Comparison of ENCODE assay signal across 33 cellular contexts in genomic region chr22:20008221-20008995, GRCh38. TPM values are rescaled to one million over a fixed set of nuclear protein-coding genes. Genes with fewer than 3 reads are reported as not detected.
DNase-seq lines count a peak whose midpoint lies in the region; ATAC-seq, FAIRE-seq and TF ChIP-seq lines count a peak whose summit lies in the region.
"Had no signal": no experiment of that assay in that cellular context is flagged by ENCODE, and none has a peak within 500 bp of the region (broad histone marks: within the 10 kb centered on the region; RNA-seq: fewer than 3 reads in every experiment).

No MANE protein-coding gene starts in this region.

- POLR2A ChIA-PET in activated CD4-positive, alpha-beta memory T cell treated with anti-CD3 and anti-CD28 coated beads, Interleukin-2, amount 10 ng/mL, durations not matched to agents 7 days and 5 days (lab: Charles Lee) = no interaction called here

- no peak overlapping the region for H2BK15ac ChIP-seq in mesenchymal stem cell (ENCODE audit: low read depth, poor library complexity, severe bottlenecking)

- intact Hi-C loops in Right ventricle myocardium superior (cut with DNase I) (no loop called here), left cardiac atrium (cut with DNase I) (no loop called here)

- H2AK5ac ChIP-seq in mesenchymal stem cell (ENCODE audit: low read length, severe bottlenecking) = no peak overlapping the region

- DNase-seq in Right ventricle myocardium superior (peak; percentile 22), left cardiac atrium (no peak), RWPE2 (ENCODE audit: low spot score) (no peak), mesenchymal stem cell (no peak), type B pancreatic cell (ENCODE audit: extremely low spot score, unreplicated experiment) (no peak), frontal cortex (ENCODE audit: low spot score in 2 of 2) (no peak)
- DNase-seq in activated CD4-positive, alpha-beta memory T cell treated with anti-CD3 and anti-CD28 coated beads, Interleukin-2, amount 10 ng/mL, durations not matched to agents 7 days and 5 days = no peak
- DNase-seq: 8988T; activated CD8-positive, alpha-beta T cell treated with anti-CD3 and anti-CD28 coated beads for 36 hours; amygdala; CD4-positive, CD25-positive, alpha-beta regulatory T cell; cortex of kidney; esophagus squamous epithelium; gastrocnemius medialis; H7; hippocampal formation; KG1; naive thymus-derived CD4-positive, alpha-beta T cell; NCI-H1417 treated with DMSO at 0.1 percent for 48 hours; NCI-H2081; NCI-H226; NCI-H748 treated with DMSO at 0.1 percent for 48 hours; uterus had no signal

- no peak overlapping the region for H2BK120ac ChIP-seq in mesenchymal stem cell (ENCODE audit: low read depth, low read length)

- H3K14ac ChIP-seq in mesenchymal stem cell (ENCODE audit: low read length in 2 of 2) = no peak overlapping the region

- H3K4me1 Mint-ChIP-seq in type B pancreatic cell (ENCODE audit: unreplicated experiment) = no peaks in the 10 kb centered on the region
- H3K4me1 Mint-ChIP-seq in activated CD4-positive, alpha-beta memory T cell treated with anti-CD3 and anti-CD28 coated beads, Interleukin-2, amount 10 ng/mL, durations not matched to agents 7 days and 5 days = peaks cover 4% of the 10 kb centered on the region
- H3K4me1 Mint-ChIP-seq: activated naive CD4-positive, alpha-beta T cell treated with anti-CD3 and anti-CD28 coated beads, Interleukin-2, amount 50 U/mL, for 24 hours; activated T-helper 17 cell treated with anti-CD3 and anti-CD28 coated beads, Interleukin-2, amount 50 U/mL, for 72 hours; CD4-positive, CD25-positive, alpha-beta regulatory T cell had no signal

- no peak overlapping the region for H3K4ac ChIP-seq in mesenchymal stem cell (ENCODE audit: low read depth in 1 of 2, low read length in 2 of 2)

- H3K9ac ChIP-seq in mesenchymal stem cell (ENCODE audit: low read length) = no peak overlapping the region

- H3K9me3 ChIP-seq in RWPE2 (ENCODE audit: severe bottlenecking) (peaks cover 6% of the 10 kb centered on the region), mesenchymal stem cell (ENCODE audit: control insufficient read depth, low read length) (peaks cover 17% of the 10 kb centered on the region)
- H3K9me3 ChIP-seq: gastrocnemius medialis, SJSA1, suprapubic skin had no signal

- TF ChIP-seq CTCF in RWPE2 (IDR thresholded peaks at IDR 0.05; ENCODE audit: poor library complexity, severe bottlenecking) = no peak
- no peak for TF ChIP-seq CTCF in type B pancreatic cell (conservative IDR thresholded peaks at IDR 0.05)

- H3K27me3 ChIP-seq in RWPE2 (ENCODE audit: insufficient read depth, poor library complexity, severe bottlenecking) (no peaks in the 10 kb centered on the region), mesenchymal stem cell (ENCODE audit: control insufficient read depth in 1 of 2, insufficient read depth in 1 of 2, low read length in 2 of 2) (peaks cover 0 to 5% of the 10 kb centered on the region in 2 experiments)
- H3K27me3 ChIP-seq: cardiac muscle cell, esophagus squamous epithelium, gastrocnemius medialis, left lung, SJSA1, suprapubic skin, uterus had no signal

- no peak overlapping the region for H3K27ac ChIP-seq in RWPE2 (ENCODE audit: poor library complexity, severe bottlenecking)
- no peak overlapping the region for H3K27ac ChIP-seq in mesenchymal stem cell (ENCODE audit: low read length, poor library complexity, severe bottlenecking)
- H3K27ac ChIP-seq: cardiac muscle cell, esophagus squamous epithelium, gastrocnemius medialis, left lung, SJSA1, suprapubic skin, uterus had no signal

- H3K36me3 Mint-ChIP-seq in type B pancreatic cell = peaks cover 3% of the 10 kb centered on the region
- H3K36me3 Mint-ChIP-seq in activated CD4-positive, alpha-beta memory T cell treated with anti-CD3 and anti-CD28 coated beads, Interleukin-2, amount 10 ng/mL, durations not matched to agents 7 days and 5 days (ENCODE audit: low read depth) = no peaks in the 10 kb centered on the region

- peaks cover 3% of the 10 kb centered on the region for H3K79me1 ChIP-seq in mesenchymal stem cell (replicated peaks; ENCODE audit: low read length, poor library complexity, severe bottlenecking)

- no peak overlapping the region for H2AFZ ChIP-seq in mesenchymal stem cell (ENCODE audit: low read depth, low read length)

- no peak for FAIRE-seq in frontal cortex (lab: Jason Lieb, UNC)
- FAIRE-seq: TTC549 had no signal

- no peak overlapping the region for H3K18ac ChIP-seq in mesenchymal stem cell (ENCODE audit: low read depth in 1 of 2, low read length in 2 of 2)

- H4K8ac ChIP-seq in mesenchymal stem cell (ENCODE audit: low read length) = no peak overlapping the region

- H3K4me3 ChIP-seq in RWPE2 (ENCODE audit: severe bottlenecking) (no peak overlapping the region), mesenchymal stem cell (ENCODE audit: insufficient read depth in 1 of 2, low read depth in 1 of 2, low read length in 2 of 2) (no peak overlapping the region)
- H3K4me3 ChIP-seq: cardiac muscle cell, esophagus squamous epithelium, gastrocnemius medialis, left lung, SJSA1, smooth muscle cell, suprapubic skin, uterus had no signal

- no peaks in the 10 kb centered on the region for H3K27me3 Mint-ChIP-seq in type B pancreatic cell
- H3K27me3 Mint-ChIP-seq in activated CD4-positive, alpha-beta memory T cell treated with anti-CD3 and anti-CD28 coated beads, Interleukin-2, amount 10 ng/mL, durations not matched to agents 7 days and 5 days = peaks cover 11% of the 10 kb centered on the region
- H3K27me3 Mint-ChIP-seq: activated CD8-positive, alpha-beta T cell treated with anti-CD3 and anti-CD28 coated beads for 36 hours; activated naive CD4-positive, alpha-beta T cell treated with anti-CD3 and anti-CD28 coated beads, Interleukin-2, amount 50 U/mL, for 24 hours; activated T-helper 17 cell treated with anti-CD3 and anti-CD28 coated beads, Interleukin-2, amount 50 U/mL, for 72 hours had no signal

- H3K9me3 Mint-ChIP-seq in type B pancreatic cell = peaks cover 10% of the 10 kb centered on the region
- peaks cover 6% of the 10 kb centered on the region for H3K9me3 Mint-ChIP-seq in activated CD4-positive, alpha-beta memory T cell treated with anti-CD3 and anti-CD28 coated beads, Interleukin-2, amount 10 ng/mL, durations not matched to agents 7 days and 5 days
- H3K9me3 Mint-ChIP-seq: activated naive CD4-positive, alpha-beta T cell treated with anti-CD3 and anti-CD28 coated beads, Interleukin-2, amount 50 U/mL, for 24 hours had no signal

- ATAC-seq in Right ventricle myocardium superior (ENCODE audit: poor library complexity) (no peak), left cardiac atrium (no peak), RWPE2 (ENCODE audit: low read depth) (0 out of 3 replicates have a peak, but pooled peaks have one; percentile 10), GM18870 (IDR thresholded peaks at IDR 0.05; ENCODE audit: unreplicated experiment) (no peak)
- ATAC-seq: activated CD4-positive, CD25-positive, alpha-beta regulatory T cell treated with anti-CD3 and anti-CD28 coated beads, Interleukin-2, amount 50 U/mL, for 24 hours; activated CD8-positive, alpha-beta T cell treated with anti-CD3 and anti-CD28 coated beads for 36 hours; activated T-helper 17 cell treated with anti-CD3 and anti-CD28 coated beads, Interleukin-2, amount 50 U/mL, for 72 hours; gastrocnemius medialis; left lung; naive thymus-derived CD4-positive, alpha-beta T cell had no signal

- no peak overlapping the region for H3K4me2 ChIP-seq in mesenchymal stem cell (ENCODE audit: low read length, poor library complexity, severe bottlenecking)
- H3K4me2 ChIP-seq: smooth muscle cell had no signal

- no peak overlapping the region for H3K4me3 Mint-ChIP-seq in type B pancreatic cell
- no peak overlapping the region for H3K4me3 Mint-ChIP-seq in activated CD4-positive, alpha-beta memory T cell treated with anti-CD3 and anti-CD28 coated beads, Interleukin-2, amount 10 ng/mL, durations not matched to agents 7 days and 5 days
- H3K4me3 Mint-ChIP-seq: activated CD8-positive, alpha-beta T cell treated with anti-CD3 and anti-CD28 coated beads for 36 hours; activated naive CD4-positive, alpha-beta T cell treated with anti-CD3 and anti-CD28 coated beads, Interleukin-2, amount 50 U/mL, for 24 hours; activated T-helper 17 cell treated with anti-CD3 and anti-CD28 coated beads, Interleukin-2, amount 50 U/mL, for 72 hours; naive thymus-derived CD4-positive, alpha-beta T cell had no signal

- 89% methylated on average over 9 of the region's 11 CpGs for WGBS in mesenchymal stem cell

- H2BK12ac ChIP-seq in mesenchymal stem cell (ENCODE audit: low read length in 2 of 2) = no peak overlapping the region

- H4K91ac ChIP-seq in mesenchymal stem cell (ENCODE audit: low read length) = peak overlapping the region; percentile 28

- no peak overlapping the region for H3K23ac ChIP-seq in mesenchymal stem cell (ENCODE audit: low read length in 2 of 2)

- peaks cover 8% of the 10 kb centered on the region for H3K4me1 ChIP-seq in RWPE2 (ENCODE audit: insufficient read depth, poor library complexity, severe bottlenecking)
- peaks cover 11% of the 10 kb centered on the region for H3K4me1 ChIP-seq in mesenchymal stem cell (ENCODE audit: control insufficient read depth, insufficient read depth, low read depth, low read length)
- H3K4me1 ChIP-seq: SJSA1, suprapubic skin, uterus had no signal

- peak overlapping the region; percentile 34 for H3K27ac Mint-ChIP-seq in type B pancreatic cell
- H3K27ac Mint-ChIP-seq in activated CD4-positive, alpha-beta memory T cell treated with anti-CD3 and anti-CD28 coated beads, Interleukin-2, amount 10 ng/mL, durations not matched to agents 7 days and 5 days = no peak overlapping the region
- H3K27ac Mint-ChIP-seq: activated CD8-positive, alpha-beta T cell treated with anti-CD3 and anti-CD28 coated beads for 36 hours; activated naive CD4-positive, alpha-beta T cell treated with anti-CD3 and anti-CD28 coated beads, Interleukin-2, amount 50 U/mL, for 24 hours; activated T-helper 17 cell treated with anti-CD3 and anti-CD28 coated beads, Interleukin-2, amount 50 U/mL, for 72 hours; CD4-positive, CD25-positive, alpha-beta regulatory T cell had no signal

- H3K36me3 ChIP-seq in RWPE2 (ENCODE audit: low read depth) (no peaks in the 10 kb centered on the region), mesenchymal stem cell (ENCODE audit: control insufficient read depth in 1 of 2, insufficient read depth in 2 of 2, low read depth in 1 of 2, low read length in 2 of 2) (no peaks in the 10 kb centered on the region)
- H3K36me3 ChIP-seq: cardiac muscle cell, esophagus squamous epithelium, gastrocnemius medialis, left lung, SJSA1, suprapubic skin, uterus had no signal

- no peak overlapping the region for H2BK5ac ChIP-seq in mesenchymal stem cell (ENCODE audit: low read depth, low read length, poor library complexity, severe bottlenecking)

- CTCF ChIA-PET in activated CD4-positive, alpha-beta memory T cell treated with anti-CD3 and anti-CD28 coated beads, Interleukin-2, amount 10 ng/mL, durations not matched to agents 7 days and 5 days (lab: Charles Lee) = no interaction called here

RNA-seq across cellular contexts. Expression of gene ARVCF, which starts 8.2 kb away (rescaled TPM):
- total RNA-seq in Right ventricle myocardium superior (31.4 TPM), left cardiac atrium (10 to 100 TPM; 12.5 to 13.4 TPM), type B pancreatic cell (ENCODE audit: low replicate concordance) (40.8 and 55.3 TPM in 2 replicates), frontal cortex (52.6 TPM)
- 3.0 TPM for polyA plus RNA-seq in mesenchymal stem cell (2013, experiment 1 of 2)
- polyA plus RNA-seq in mesenchymal stem cell (2013, experiment 2 of 2) = 3.2 TPM
- under 1 TPM; 0.58 to 0.71 TPM for total RNA-seq in activated CD4-positive, alpha-beta memory T cell treated with anti-CD3 and anti-CD28 coated beads, Interleukin-2, amount 10 ng/mL, durations not matched to agents 7 days and 5 days

RNA-seq across cellular contexts. Expression of gene TANGO2, which starts 12.5 kb away (rescaled TPM):
- total RNA-seq in Right ventricle myocardium superior = 62.3 TPM
- total RNA-seq in left cardiac atrium = 10 to 100 TPM; 55.0 to 80.0 TPM
- polyA plus RNA-seq in mesenchymal stem cell (2013, experiment 1 of 2) = 16.0 TPM
- polyA plus RNA-seq in mesenchymal stem cell (2013, experiment 2 of 2) = 16.1 TPM
- total RNA-seq in type B pancreatic cell (ENCODE audit: low replicate concordance) = 17.4 and 32.1 TPM in 2 replicates
- 8.2 TPM for total RNA-seq in frontal cortex
- total RNA-seq in activated CD4-positive, alpha-beta memory T cell treated with anti-CD3 and anti-CD28 coated beads, Interleukin-2, amount 10 ng/mL, durations not matched to agents 7 days and 5 days = 10 to 100 TPM; 39.1 to 44.5 TPM

Comparison
In these comparisons a context has a peak if more than half of its experiments do, and no peak if none do; other contexts are left out.
1. RNA of gene ARVCF, which starts 8.2 kb away (total RNA-seq): 40.8 to 55.3 TPM in type B pancreatic cell, 52.6 TPM in frontal cortex (single experiment), 31.4 TPM in Right ventricle myocardium superior (single experiment) and 12.5 to 13.4 TPM in left cardiac atrium; 0.58 to 0.71 TPM in activated CD4-positive, alpha-beta memory T cell treated with anti-CD3 and anti-CD28 coated beads, Interleukin-2, amount 10 ng/mL, durations not matched to agents 7 days and 5 days; every median in the first group is over 4 times any median in the second.